In the genomic region with DNA sequence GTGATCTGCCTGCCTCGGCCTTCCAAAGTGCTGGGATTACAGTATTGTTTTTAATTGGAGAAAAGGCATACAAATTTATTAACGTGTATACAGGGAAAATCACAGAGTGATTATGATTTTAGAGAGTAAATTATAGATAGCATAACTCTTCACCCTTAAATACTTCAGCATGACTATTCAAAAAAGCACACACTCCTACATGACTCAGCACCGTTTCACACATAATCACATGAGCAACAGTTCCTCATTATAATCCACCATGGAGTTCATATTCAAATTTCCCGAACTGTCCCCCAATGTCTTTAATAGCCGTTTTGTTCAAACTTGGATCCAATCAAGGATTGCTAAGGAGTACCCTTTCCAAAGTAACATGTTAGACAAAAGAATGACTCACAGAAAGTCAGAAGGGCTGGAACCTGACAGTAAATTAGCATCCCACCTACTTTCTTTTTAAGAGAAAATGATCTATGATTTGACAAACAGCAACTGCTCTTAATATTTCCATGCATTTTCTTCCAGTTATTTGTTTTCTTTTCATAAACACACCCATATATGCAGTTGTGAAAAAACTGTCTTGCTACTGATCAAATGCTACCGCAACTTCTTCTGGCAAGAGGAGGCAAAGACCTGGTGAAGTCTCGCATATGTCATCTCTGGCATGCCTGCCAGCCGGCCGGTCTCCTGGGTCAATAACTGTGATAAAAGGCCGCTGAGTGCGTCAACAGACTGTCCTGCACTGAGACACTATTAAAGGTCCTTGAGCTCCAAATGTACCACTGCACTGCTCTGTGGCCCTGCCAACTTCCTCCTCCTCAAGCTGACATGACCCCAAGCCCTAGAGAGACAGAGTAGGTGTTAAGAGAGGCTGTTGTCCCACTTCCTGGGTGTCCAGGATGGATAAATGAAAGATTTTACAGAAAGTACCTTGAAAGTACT, we compare ENCODE assay signal across 1 cellular context.
TF ChIP-seq lines count a peak whose summit lies in the region.

No MANE protein-coding gene starts in this region.

TF ChIP-seq in GM12878, 131 proteins besides CTCF, POLR2A, EP300 and RAD21 (continued from another document):
- TF ChIP-seq, protein P1, sequence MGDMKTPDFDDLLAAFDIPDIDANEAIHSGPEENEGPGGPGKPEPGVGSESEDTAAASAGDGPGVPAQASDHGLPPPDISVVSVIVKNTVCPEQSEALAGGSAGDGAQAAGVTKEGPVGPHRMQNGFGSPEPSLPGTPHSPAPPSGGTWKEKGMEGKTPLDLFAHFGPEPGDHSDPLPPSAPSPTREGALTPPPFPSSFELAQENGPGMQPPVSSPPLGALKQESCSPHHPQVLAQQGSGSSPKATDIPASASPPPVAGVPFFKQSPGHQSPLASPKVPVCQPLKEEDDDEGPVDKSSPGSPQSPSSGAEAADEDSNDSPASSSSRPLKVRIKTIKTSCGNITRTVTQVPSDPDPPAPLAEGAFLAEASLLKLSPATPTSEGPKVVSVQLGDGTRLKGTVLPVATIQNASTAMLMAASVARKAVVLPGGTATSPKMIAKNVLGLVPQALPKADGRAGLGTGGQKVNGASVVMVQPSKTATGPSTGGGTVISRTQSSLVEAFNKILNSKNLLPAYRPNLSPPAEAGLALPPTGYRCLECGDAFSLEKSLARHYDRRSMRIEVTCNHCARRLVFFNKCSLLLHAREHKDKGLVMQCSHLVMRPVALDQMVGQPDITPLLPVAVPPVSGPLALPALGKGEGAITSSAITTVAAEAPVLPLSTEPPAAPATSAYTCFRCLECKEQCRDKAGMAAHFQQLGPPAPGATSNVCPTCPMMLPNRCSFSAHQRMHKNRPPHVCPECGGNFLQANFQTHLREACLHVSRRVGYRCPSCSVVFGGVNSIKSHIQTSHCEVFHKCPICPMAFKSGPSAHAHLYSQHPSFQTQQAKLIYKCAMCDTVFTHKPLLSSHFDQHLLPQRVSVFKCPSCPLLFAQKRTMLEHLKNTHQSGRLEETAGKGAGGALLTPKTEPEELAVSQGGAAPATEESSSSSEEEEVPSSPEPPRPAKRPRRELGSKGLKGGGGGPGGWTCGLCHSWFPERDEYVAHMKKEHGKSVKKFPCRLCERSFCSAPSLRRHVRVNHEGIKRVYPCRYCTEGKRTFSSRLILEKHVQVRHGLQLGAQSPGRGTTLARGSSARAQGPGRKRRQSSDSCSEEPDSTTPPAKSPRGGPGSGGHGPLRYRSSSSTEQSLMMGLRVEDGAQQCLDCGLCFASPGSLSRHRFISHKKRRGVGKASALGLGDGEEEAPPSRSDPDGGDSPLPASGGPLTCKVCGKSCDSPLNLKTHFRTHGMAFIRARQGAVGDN (IDR thresholded peaks at IDR 0.05): peak; percentile 30
- TF ChIP-seq, protein P2, sequence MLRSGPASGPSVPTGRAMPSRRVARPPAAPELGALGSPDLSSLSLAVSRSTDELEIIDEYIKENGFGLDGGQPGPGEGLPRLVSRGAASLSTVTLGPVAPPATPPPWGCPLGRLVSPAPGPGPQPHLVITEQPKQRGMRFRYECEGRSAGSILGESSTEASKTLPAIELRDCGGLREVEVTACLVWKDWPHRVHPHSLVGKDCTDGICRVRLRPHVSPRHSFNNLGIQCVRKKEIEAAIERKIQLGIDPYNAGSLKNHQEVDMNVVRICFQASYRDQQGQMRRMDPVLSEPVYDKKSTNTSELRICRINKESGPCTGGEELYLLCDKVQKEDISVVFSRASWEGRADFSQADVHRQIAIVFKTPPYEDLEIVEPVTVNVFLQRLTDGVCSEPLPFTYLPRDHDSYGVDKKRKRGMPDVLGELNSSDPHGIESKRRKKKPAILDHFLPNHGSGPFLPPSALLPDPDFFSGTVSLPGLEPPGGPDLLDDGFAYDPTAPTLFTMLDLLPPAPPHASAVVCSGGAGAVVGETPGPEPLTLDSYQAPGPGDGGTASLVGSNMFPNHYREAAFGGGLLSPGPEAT (IDR thresholded peaks at IDR 0.05; ENCODE audit: low read depth): peak; percentile 44; the same call in 1 of the 2 replicates
- TF ChIP-seq, protein P3, sequence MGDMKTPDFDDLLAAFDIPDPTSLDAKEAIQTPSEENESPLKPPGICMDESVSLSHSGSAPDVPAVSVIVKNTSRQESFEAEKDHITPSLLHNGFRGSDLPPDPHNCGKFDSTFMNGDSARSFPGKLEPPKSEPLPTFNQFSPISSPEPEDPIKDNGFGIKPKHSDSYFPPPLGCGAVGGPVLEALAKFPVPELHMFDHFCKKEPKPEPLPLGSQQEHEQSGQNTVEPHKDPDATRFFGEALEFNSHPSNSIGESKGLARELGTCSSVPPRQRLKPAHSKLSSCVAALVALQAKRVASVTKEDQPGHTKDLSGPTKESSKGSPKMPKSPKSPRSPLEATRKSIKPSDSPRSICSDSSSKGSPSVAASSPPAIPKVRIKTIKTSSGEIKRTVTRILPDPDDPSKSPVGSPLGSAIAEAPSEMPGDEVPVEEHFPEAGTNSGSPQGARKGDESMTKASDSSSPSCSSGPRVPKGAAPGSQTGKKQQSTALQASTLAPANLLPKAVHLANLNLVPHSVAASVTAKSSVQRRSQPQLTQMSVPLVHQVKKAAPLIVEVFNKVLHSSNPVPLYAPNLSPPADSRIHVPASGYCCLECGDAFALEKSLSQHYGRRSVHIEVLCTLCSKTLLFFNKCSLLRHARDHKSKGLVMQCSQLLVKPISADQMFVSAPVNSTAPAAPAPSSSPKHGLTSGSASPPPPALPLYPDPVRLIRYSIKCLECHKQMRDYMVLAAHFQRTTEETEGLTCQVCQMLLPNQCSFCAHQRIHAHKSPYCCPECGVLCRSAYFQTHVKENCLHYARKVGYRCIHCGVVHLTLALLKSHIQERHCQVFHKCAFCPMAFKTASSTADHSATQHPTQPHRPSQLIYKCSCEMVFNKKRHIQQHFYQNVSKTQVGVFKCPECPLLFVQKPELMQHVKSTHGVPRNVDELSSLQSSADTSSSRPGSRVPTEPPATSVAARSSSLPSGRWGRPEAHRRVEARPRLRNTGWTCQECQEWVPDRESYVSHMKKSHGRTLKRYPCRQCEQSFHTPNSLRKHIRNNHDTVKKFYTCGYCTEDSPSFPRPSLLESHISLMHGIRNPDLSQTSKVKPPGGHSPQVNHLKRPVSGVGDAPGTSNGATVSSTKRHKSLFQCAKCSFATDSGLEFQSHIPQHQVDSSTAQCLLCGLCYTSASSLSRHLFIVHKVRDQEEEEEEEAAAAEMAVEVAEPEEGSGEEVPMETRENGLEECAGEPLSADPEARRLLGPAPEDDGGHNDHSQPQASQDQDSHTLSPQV (IDR thresholded peaks at IDR 0.05): no peak
- TF ChIP-seq JUNB (IDR thresholded peaks at IDR 0.05) (0 out of 2 replicates have a peak, but pooled peaks have one; percentile 24), BMI1 (IDR thresholded peaks at IDR 0.05; ENCODE audit: borderline replicate concordance) (no peak), MEF2A (IDR thresholded peaks at IDR 0.05; ENCODE audit: insufficient read depth, low read depth, low read length) (no peak), YBX1 (IDR thresholded peaks at IDR 0.05) (no peak), RUNX3 (IDR thresholded peaks at IDR 0.05; ENCODE audit: low read length) (0 out of 2 replicates have a peak, but pooled peaks have one; percentile 12), CHD1 (IDR thresholded peaks at IDR 0.05; ENCODE audit: low read depth, low read length) (no peak), POU2F2 (IDR thresholded peaks at IDR 0.05; ENCODE audit: borderline replicate concordance, low read depth, low read length) (0 out of 3 replicates have a peak, but pooled peaks have one; percentile 16), HCFC1 (IDR thresholded peaks at IDR 0.05; ENCODE audit: low read length) (no peak), STAT1 (conservative IDR thresholded peaks at IDR 0.05) (no peak), GABPA (IDR thresholded peaks at IDR 0.05; ENCODE audit: low read depth) (no peak), NFXL1 (IDR thresholded peaks at IDR 0.05; ENCODE audit: borderline replicate concordance) (no peak), NR2C2 (IDR thresholded peaks at IDR 0.05; ENCODE audit: borderline replicate concordance, control insufficient read depth, insufficient read length, low read depth) (no peak), SRF (IDR thresholded peaks at IDR 0.05; ENCODE audit: low read depth in 2 of 2, low read length in 2 of 2) (no peak), NFYA (IDR thresholded peaks at IDR 0.05; ENCODE audit: borderline replicate concordance, low read depth, low read length) (no peak), IKZF2 (IDR thresholded peaks at IDR 0.05) (peak; percentile 16 to 17; a peak in 3 of 4 replicates)
- TF ChIP-seq, protein P4, sequence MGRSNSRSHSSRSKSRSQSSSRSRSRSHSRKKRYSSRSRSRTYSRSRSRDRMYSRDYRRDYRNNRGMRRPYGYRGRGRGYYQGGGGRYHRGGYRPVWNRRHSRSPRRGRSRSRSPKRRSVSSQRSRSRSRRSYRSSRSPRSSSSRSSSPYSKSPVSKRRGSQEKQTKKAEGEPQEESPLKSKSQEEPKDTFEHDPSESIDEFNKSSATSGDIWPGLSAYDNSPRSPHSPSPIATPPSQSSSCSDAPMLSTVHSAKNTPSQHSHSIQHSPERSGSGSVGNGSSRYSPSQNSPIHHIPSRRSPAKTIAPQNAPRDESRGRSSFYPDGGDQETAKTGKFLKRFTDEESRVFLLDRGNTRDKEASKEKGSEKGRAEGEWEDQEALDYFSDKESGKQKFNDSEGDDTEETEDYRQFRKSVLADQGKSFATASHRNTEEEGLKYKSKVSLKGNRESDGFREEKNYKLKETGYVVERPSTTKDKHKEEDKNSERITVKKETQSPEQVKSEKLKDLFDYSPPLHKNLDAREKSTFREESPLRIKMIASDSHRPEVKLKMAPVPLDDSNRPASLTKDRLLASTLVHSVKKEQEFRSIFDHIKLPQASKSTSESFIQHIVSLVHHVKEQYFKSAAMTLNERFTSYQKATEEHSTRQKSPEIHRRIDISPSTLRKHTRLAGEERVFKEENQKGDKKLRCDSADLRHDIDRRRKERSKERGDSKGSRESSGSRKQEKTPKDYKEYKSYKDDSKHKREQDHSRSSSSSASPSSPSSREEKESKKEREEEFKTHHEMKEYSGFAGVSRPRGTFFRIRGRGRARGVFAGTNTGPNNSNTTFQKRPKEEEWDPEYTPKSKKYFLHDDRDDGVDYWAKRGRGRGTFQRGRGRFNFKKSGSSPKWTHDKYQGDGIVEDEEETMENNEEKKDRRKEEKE (IDR thresholded peaks at IDR 0.05): no peak
- TF ChIP-seq, protein P5, sequence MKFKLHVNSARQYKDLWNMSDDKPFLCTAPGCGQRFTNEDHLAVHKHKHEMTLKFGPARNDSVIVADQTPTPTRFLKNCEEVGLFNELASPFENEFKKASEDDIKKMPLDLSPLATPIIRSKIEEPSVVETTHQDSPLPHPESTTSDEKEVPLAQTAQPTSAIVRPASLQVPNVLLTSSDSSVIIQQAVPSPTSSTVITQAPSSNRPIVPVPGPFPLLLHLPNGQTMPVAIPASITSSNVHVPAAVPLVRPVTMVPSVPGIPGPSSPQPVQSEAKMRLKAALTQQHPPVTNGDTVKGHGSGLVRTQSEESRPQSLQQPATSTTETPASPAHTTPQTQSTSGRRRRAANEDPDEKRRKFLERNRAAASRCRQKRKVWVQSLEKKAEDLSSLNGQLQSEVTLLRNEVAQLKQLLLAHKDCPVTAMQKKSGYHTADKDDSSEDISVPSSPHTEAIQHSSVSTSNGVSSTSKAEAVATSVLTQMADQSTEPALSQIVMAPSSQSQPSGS (IDR thresholded peaks at IDR 0.05; ENCODE audit: low read length): no peak; the same call in 1 of the 2 replicates
